ENCODE assay signal across 8 cellular contexts in the genomic region with DNA sequence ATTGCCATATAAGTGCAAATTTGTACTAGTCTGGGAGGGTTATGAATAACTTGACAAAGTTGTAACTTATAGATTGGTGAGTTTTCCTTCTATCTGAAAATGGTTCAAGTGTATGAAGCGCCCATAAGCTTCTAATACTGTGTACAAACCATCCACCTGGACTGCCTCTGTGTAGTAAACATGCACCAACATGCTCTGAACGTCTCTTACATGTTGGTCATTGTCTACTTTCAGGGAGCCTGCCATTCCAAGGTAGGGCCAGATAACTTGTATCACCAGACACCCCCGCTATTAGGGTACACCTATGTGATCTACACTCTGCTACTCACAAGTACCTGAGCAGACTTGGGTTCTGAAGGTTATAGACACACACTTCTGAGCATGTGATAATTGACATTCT.
"Had no signal": no experiment of that assay in that cellular context is flagged by ENCODE, and none has a peak within 500 bp of the region (broad histone marks: within the 10 kb centered on the region; RNA-seq: fewer than 3 reads in every experiment).

No MANE protein-coding gene starts in this region.

- FAIRE-seq: H1, H54, HTR-8/SVneo, K562 had no signal

- H3K4me3 ChIP-seq: GM23338, K562 had no signal

- H3K4me2 ChIP-seq: GM23338 had no signal

- DNase-seq: H9, HCEC 1CT, IMR-90 had no signal

- ATAC-seq: GM23338, K562 had no signal

- H2AFZ ChIP-seq: GM23338 had no signal
